19 cellular contexts compared by ENCODE assay signal in genomic region chr1:157399343-157399983, GRCh38.
DNase-seq lines count a peak whose midpoint lies in the region; ATAC-seq, FAIRE-seq and TF ChIP-seq lines count a peak whose summit lies in the region.
"Had no signal": no experiment of that assay in that cellular context is flagged by ENCODE, and none has a peak within 500 bp of the region (broad histone marks: within the 10 kb centered on the region; RNA-seq: fewer than 3 reads in every experiment).

No MANE protein-coding gene starts in this region.

- H3K9me3 Mint-ChIP-seq in stimulated activated naive CD8-positive, alpha-beta T cell treated with anti-CD3 and anti-CD28 coated beads, Interleukin-15, amount 100 ng/mL, for 72 hours: no peaks in the 10 kb centered on the region
- no peaks in the 10 kb centered on the region for H3K9me3 Mint-ChIP-seq in stimulated activated naive B cell treated with anti-CD40 and anti-IgM and Interleukin-4, amounts not matched to agents 10 μg/mL and 1 μg/mL and 100 μg/mL, for 72 hours

- no peak overlapping the region for H3K4me3 ChIP-seq in bronchial epithelial cell (ENCODE audit: low read depth, low read length)
- H3K4me3 ChIP-seq: adrenal gland, upper lobe of left lung had no signal

- no peaks in the 10 kb centered on the region for H3K36me3 ChIP-seq in bronchial epithelial cell (ENCODE audit: control insufficient read depth, insufficient read depth, low read length)
- H3K36me3 ChIP-seq: adrenal gland, neutrophil, upper lobe of left lung had no signal

- H3K27ac Mint-ChIP-seq in stimulated activated naive CD8-positive, alpha-beta T cell treated with anti-CD3 and anti-CD28 coated beads, Interleukin-15, amount 100 ng/mL, for 72 hours: peak overlapping the region in 1 of 2 donors; percentile 69
- no peak overlapping the region for H3K27ac Mint-ChIP-seq in stimulated activated naive B cell treated with anti-CD40 and anti-IgM and Interleukin-4, amounts not matched to agents 10 μg/mL and 1 μg/mL and 100 μg/mL, for 72 hours

- H3K36me3 Mint-ChIP-seq in stimulated activated naive B cell treated with anti-CD40 and anti-IgM and Interleukin-4, amounts not matched to agents 10 μg/mL and 1 μg/mL and 100 μg/mL, for 72 hours: no peaks in the 10 kb centered on the region

- H3K4me3 Mint-ChIP-seq in stimulated activated naive CD8-positive, alpha-beta T cell treated with anti-CD3 and anti-CD28 coated beads, Interleukin-15, amount 100 ng/mL, for 72 hours: no peak overlapping the region
- H3K4me3 Mint-ChIP-seq in stimulated activated naive B cell treated with anti-CD40 and anti-IgM and Interleukin-4, amounts not matched to agents 10 μg/mL and 1 μg/mL and 100 μg/mL, for 72 hours: no peak overlapping the region

- peaks cover 68% of the 10 kb centered on the region for H3K27me3 Mint-ChIP-seq in stimulated activated naive CD8-positive, alpha-beta T cell treated with anti-CD3 and anti-CD28 coated beads, Interleukin-15, amount 100 ng/mL, for 72 hours
- peaks cover 47% of the 10 kb centered on the region in 2 donors for H3K27me3 Mint-ChIP-seq in stimulated activated naive B cell treated with anti-CD40 and anti-IgM and Interleukin-4, amounts not matched to agents 10 μg/mL and 1 μg/mL and 100 μg/mL, for 72 hours

- TF ChIP-seq CTCF in bronchial epithelial cell (IDR thresholded peaks at IDR 0.05; ENCODE audit: insufficient read depth, low read length, severe bottlenecking): no peak

- H3K27me3 ChIP-seq in bronchial epithelial cell (ENCODE audit: control insufficient read depth, insufficient read depth, low read length): no peaks in the 10 kb centered on the region
- H3K27me3 ChIP-seq: adrenal gland, upper lobe of left lung had no signal

- ATAC-seq in stimulated activated naive CD8-positive, alpha-beta T cell treated with anti-CD3 and anti-CD28 coated beads, Interleukin-15, Interleukin-2, amounts not matched to agents 100 U/mL and 50 U/mL, for 24 hours: peak; percentile 21
- no peak for ATAC-seq in stimulated activated naive CD8-positive, alpha-beta T cell treated with anti-CD3 and anti-CD28 coated beads, Interleukin-15, amount 100 ng/mL, for 72 hours
- peak; percentile 35 for ATAC-seq in HG03175 (IDR thresholded peaks at IDR 0.05; ENCODE audit: unreplicated experiment)
- ATAC-seq in GM21529 (IDR thresholded peaks at IDR 0.05; ENCODE audit: unreplicated experiment): no peak
- no peak for ATAC-seq in GM19351 (IDR thresholded peaks at IDR 0.05; ENCODE audit: unreplicated experiment)
- ATAC-seq in stimulated activated naive B cell treated with anti-CD40 and anti-IgM and Interleukin-4, amounts not matched to agents 10 μg/mL and 1 μg/mL and 100 μg/mL, for 72 hours (replicated peaks): no peak

- in situ Hi-C loops in KBM-7 (cut with MboI; ENCODE audit: low pct_unique_long_range_greater_than_20kb, low sequenced_read_pairs): no loop called here

- FAIRE-seq in bronchial epithelial cell (lab: Jason Lieb, UNC): peak; percentile 18
- FAIRE-seq: RCC 7860 had no signal

- no peak for DNase-seq in stimulated activated naive CD8-positive, alpha-beta T cell treated with anti-CD3 and anti-CD28 coated beads, Interleukin-15, Interleukin-2, amounts not matched to agents 100 U/mL and 50 U/mL, for 24 hours
- no peak for DNase-seq in stimulated activated naive CD8-positive, alpha-beta T cell treated with anti-CD3 and anti-CD28 coated beads, Interleukin-15, amount 100 ng/mL, for 72 hours
- DNase-seq in bronchial epithelial cell (ENCODE audit: low read depth) (no peak), KBM-7 (no peak)
- no peak for DNase-seq in stimulated activated naive B cell treated with anti-CD40 and anti-IgM and Interleukin-4, amounts not matched to agents 10 μg/mL and 1 μg/mL and 100 μg/mL, for 72 hours
- DNase-seq: activated CD4-positive, alpha-beta T cell treated with anti-CD3 and anti-CD28 coated beads, Interleukin-2, amount 50 U/mL, for 4 hours; activated effector memory CD4-positive, alpha-beta T cell treated with Interleukin-2 at 50 U/mL for 16 hours; adrenal gland; COR-L47; NCI-H1048; NCI-H2029 treated with DMSO at 0.1 percent for 48 hours; NCI-H446; stimulated activated CD4-positive, alpha-beta T cell treated with anti-CD3 and anti-CD28 coated beads, Interleukin-4, amount 100 ng/mL, for 1 hour; upper lobe of left lung had no signal

- H3K4me1 Mint-ChIP-seq in stimulated activated naive CD8-positive, alpha-beta T cell treated with anti-CD3 and anti-CD28 coated beads, Interleukin-15, amount 100 ng/mL, for 72 hours: peaks cover 9% of the 10 kb centered on the region
- peaks cover 16 to 20% of the 10 kb centered on the region in 2 donors for H3K4me1 Mint-ChIP-seq in stimulated activated naive B cell treated with anti-CD40 and anti-IgM and Interleukin-4, amounts not matched to agents 10 μg/mL and 1 μg/mL and 100 μg/mL, for 72 hours

Comparison
In these comparisons a context has a peak if more than half of its experiments do, and no peak if none do; other contexts are left out.
1. ATAC-seq: peak in stimulated activated naive CD8-positive, alpha-beta T cell treated with anti-CD3 and anti-CD28 coated beads, Interleukin-15, Interleukin-2, amounts not matched to agents 100 U/mL and 50 U/mL, for 24 hours (single experiment) and HG03175 (single experiment); none in stimulated activated naive CD8-positive, alpha-beta T cell treated with anti-CD3 and anti-CD28 coated beads, Interleukin-15, amount 100 ng/mL, for 72 hours (single experiment), GM21529 (single experiment), GM19351 (single experiment) and stimulated activated naive B cell treated with anti-CD40 and anti-IgM and Interleukin-4, amounts not matched to agents 10 μg/mL and 1 μg/mL and 100 μg/mL, for 72 hours (0 of 2).